Comparison of ENCODE assay signal across 8 cellular contexts in the genomic region with DNA sequence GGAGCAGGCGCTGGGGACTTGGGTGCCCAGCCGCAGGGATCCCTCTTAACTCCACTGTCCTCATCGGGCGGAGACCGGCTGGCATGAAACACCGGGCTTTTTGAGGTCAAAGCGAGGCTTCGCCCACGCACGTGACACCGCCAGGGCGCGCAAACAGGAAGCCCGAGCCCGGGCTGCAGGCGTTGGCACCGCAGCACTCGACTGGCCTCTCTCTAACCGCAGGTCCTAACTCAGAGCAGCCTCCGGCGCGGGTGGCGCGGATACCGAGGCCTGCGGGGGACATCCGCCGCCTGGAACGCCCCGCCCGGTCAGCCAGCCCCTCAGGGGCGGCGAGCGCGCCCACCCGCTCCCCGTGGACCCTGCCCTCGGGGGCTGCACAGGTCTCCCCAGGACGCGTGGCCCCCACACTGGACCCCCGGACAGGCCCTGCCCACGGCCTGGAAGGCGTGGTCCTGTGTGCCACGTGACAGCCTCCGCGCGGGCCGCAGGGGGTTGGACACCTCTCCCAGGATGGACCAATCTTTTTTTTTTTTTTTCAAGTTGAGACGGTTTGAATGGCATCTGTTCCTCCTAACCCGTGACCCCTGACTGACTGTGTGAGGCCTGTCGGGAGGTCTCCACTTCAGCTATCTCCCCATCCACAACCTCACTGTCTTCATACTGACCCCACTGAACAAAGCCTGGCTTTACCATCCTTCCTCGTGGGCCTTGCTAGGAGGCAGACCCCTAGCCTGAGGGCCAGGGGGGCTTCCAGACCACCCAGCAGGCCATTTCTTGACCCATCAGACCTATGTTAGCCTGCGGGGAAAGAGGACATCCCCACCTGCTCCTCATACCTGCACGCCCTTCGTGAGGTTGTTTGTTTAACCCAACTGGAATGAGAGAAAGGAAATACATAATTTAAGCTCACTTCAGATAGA. TPM values are rescaled to one million over a fixed set of nuclear protein-coding genes. Genes with fewer than 3 reads are reported as not detected.
DNase-seq lines count a peak whose midpoint lies in the region; ATAC-seq and TF ChIP-seq lines count a peak whose summit lies in the region.

No MANE protein-coding gene starts in this region.

- no peak overlapping the region for H2AK5ac ChIP-seq in H9 (ENCODE audit: insufficient read length, low read length)

- H4K91ac ChIP-seq in H9 (ENCODE audit: insufficient read length, low read depth, low read length), result no peak overlapping the region

- no peak overlapping the region for H3K4ac ChIP-seq in H9 (ENCODE audit: low read depth, low read length)

- CTCF ChIA-PET in activated CD8-positive, alpha-beta memory T cell treated with anti-CD3 and anti-CD28 coated beads, Interleukin-2, amount 10 ng/mL, durations not matched to agents 7 days and 5 days (lab: Charles Lee), result interaction anchor here (1.5 kb wide), 1 partner anchor 37 kb away, joined by 5 read pairs; no protein-coding TSS in a partner anchor

- no peak overlapping the region for H3K18ac ChIP-seq in H9 (ENCODE audit: insufficient read length, low read depth, low read length)

- peak; percentile 47 for ATAC-seq in activated CD8-positive, alpha-beta memory T cell treated with anti-CD3 and anti-CD28 coated beads, Interleukin-2, amount 10 ng/mL, durations not matched to agents 7 days and 5 days
- no peak for ATAC-seq in sciatic nerve
- ATAC-seq in HG03342 (IDR thresholded peaks at IDR 0.05; ENCODE audit: unreplicated experiment), result no peak
- no peak for ATAC-seq in GM21737 (IDR thresholded peaks at IDR 0.05; ENCODE audit: unreplicated experiment)

- H3K4me3 Mint-ChIP-seq in H9 (no peak overlapping the region), progenitor cell of endocrine pancreas (ENCODE audit: low read depth) (no peak overlapping the region)
- H3K4me3 Mint-ChIP-seq in activated CD8-positive, alpha-beta memory T cell treated with anti-CD3 and anti-CD28 coated beads, Interleukin-2, amount 10 ng/mL, durations not matched to agents 7 days and 5 days, result no peak overlapping the region

- H3K9me3 ChIP-seq in H9 (ENCODE audit: control insufficient read depth, low read depth, low read length), result no peaks in the 10 kb centered on the region

- no CpG with 5 or more reads among the region's 55 CpGs for WGBS in H9 (ENCODE audit: extremely low coverage, insufficient read length, low lambda C conversion rate)

- H2BK5ac ChIP-seq in H9 (ENCODE audit: insufficient read length, low read length), result no peak overlapping the region

- no peak overlapping the region for H3K23ac ChIP-seq in H9 (ENCODE audit: insufficient read length, low read depth, low read length)

- H2BK12ac ChIP-seq in H9 (ENCODE audit: insufficient read length, low read depth, low read length), result no peak overlapping the region

- no peak overlapping the region for H3K4me2 ChIP-seq in H9 (ENCODE audit: insufficient read depth, insufficient read length, low read length)

- no peaks in the 10 kb centered on the region for H3K79me1 ChIP-seq in H9 (ENCODE audit: insufficient read depth, low read depth, low read length, poor library complexity, severe bottlenecking)

- H3K27me3 Mint-ChIP-seq in H9 (ENCODE audit: low read depth), result peaks cover 2% of the 10 kb centered on the region
- peaks cover 16% of the 10 kb centered on the region for H3K27me3 Mint-ChIP-seq in activated CD8-positive, alpha-beta memory T cell treated with anti-CD3 and anti-CD28 coated beads, Interleukin-2, amount 10 ng/mL, durations not matched to agents 7 days and 5 days
- peaks cover 12% of the 10 kb centered on the region for H3K27me3 Mint-ChIP-seq in progenitor cell of endocrine pancreas

- no peaks in the 10 kb centered on the region for H4K20me1 ChIP-seq in H9 (ENCODE audit: control insufficient read depth, insufficient read depth, insufficient read length)

- H3K4me1 ChIP-seq in H9 (ENCODE audit: insufficient read depth, low read length), result no peaks in the 10 kb centered on the region

- no peaks in the 10 kb centered on the region for H3K9me3 Mint-ChIP-seq in H9
- no peaks in the 10 kb centered on the region for H3K9me3 Mint-ChIP-seq in activated CD8-positive, alpha-beta memory T cell treated with anti-CD3 and anti-CD28 coated beads, Interleukin-2, amount 10 ng/mL, durations not matched to agents 7 days and 5 days (ENCODE audit: low read depth)
- H3K9me3 Mint-ChIP-seq in progenitor cell of endocrine pancreas (ENCODE audit: low read depth), result no peaks in the 10 kb centered on the region

- no peaks in the 10 kb centered on the region for H3K79me2 ChIP-seq in H9 (ENCODE audit: insufficient read depth, low read length)

- H3T11ph ChIP-seq in H9 (ENCODE audit: low read length), result no peak overlapping the region

- no peak overlapping the region for H3K27ac ChIP-seq in H9 (ENCODE audit: insufficient read length, low read depth, low read length)

- H2BK20ac ChIP-seq in H9 (ENCODE audit: low read depth, low read length, poor library complexity, severe bottlenecking), result no peak overlapping the region

- no peak overlapping the region for H4K5ac ChIP-seq in H9 (ENCODE audit: insufficient read length, low read depth, low read length)

- H3K27me3 ChIP-seq in H9 (ENCODE audit: insufficient read depth, low read length), result no peaks in the 10 kb centered on the region

- H3K9ac ChIP-seq in H9 (ENCODE audit: extremely low read depth, insufficient read length, low read length), result no peak overlapping the region

- H3K27ac Mint-ChIP-seq in H9, result no peak overlapping the region
- no peak overlapping the region for H3K27ac Mint-ChIP-seq in activated CD8-positive, alpha-beta memory T cell treated with anti-CD3 and anti-CD28 coated beads, Interleukin-2, amount 10 ng/mL, durations not matched to agents 7 days and 5 days
- no peak overlapping the region for H3K27ac Mint-ChIP-seq in progenitor cell of endocrine pancreas

- no peaks in the 10 kb centered on the region for H3K23me2 ChIP-seq in H9 (ENCODE audit: insufficient read length, low read depth, low read length, poor library complexity, severe bottlenecking)

- H2BK15ac ChIP-seq in H9 (ENCODE audit: low read depth, low read length), result no peak overlapping the region

- intact Hi-C loops in sciatic nerve (cut with DNase I), result no loop called here

- no peak overlapping the region for H3K56ac ChIP-seq in H9 (ENCODE audit: insufficient read length, low read depth, low read length)

- H3K14ac ChIP-seq in H9 (ENCODE audit: insufficient read depth, low read length), result no peak overlapping the region

- H2BK120ac ChIP-seq in H9 (ENCODE audit: low read depth, low read length, poor library complexity, severe bottlenecking), result no peak overlapping the region

- H3K4me1 Mint-ChIP-seq in H9 (peaks cover 0 to 8% of the 10 kb centered on the region in 2 experiments; a peak in 3 of 4 replicates), progenitor cell of endocrine pancreas (ENCODE audit: low read depth) (no peaks in the 10 kb centered on the region)
- H3K4me1 Mint-ChIP-seq in activated CD8-positive, alpha-beta memory T cell treated with anti-CD3 and anti-CD28 coated beads, Interleukin-2, amount 10 ng/mL, durations not matched to agents 7 days and 5 days, result peaks cover 9% of the 10 kb centered on the region

- H4K8ac ChIP-seq in H9 (replicated peaks; ENCODE audit: insufficient read length, low read depth, low read length), result no peak overlapping the region

- DNase-seq in H9 (peak; percentile 28), fibroblast of gingiva (ENCODE audit: low read depth) (peak; percentile 52), sciatic nerve (ENCODE audit: low spot score) (peak; percentile 81), NCI-H2081 (lab: John Stamatoyannopoulos, UW) (no peak), progenitor cell of endocrine pancreas (ENCODE audit: low spot score, unreplicated experiment) (no peak)
- DNase-seq in activated CD8-positive, alpha-beta memory T cell treated with anti-CD3 and anti-CD28 coated beads, Interleukin-2, amount 10 ng/mL, durations not matched to agents 7 days and 5 days, result peak; percentile 46

- no peak overlapping the region for H2AFZ ChIP-seq in H9 (ENCODE audit: low read length)

- TF ChIP-seq CTCF in H9 (conservative IDR thresholded peaks at IDR 0.05) (no peak), progenitor cell of endocrine pancreas (IDR thresholded peaks at IDR 0.05; ENCODE audit: unreplicated experiment) (no peak)

- H3K36me3 Mint-ChIP-seq in H9 (ENCODE audit: insufficient read depth in 1 of 3, low read depth in 3 of 3) (no peaks in the 10 kb centered on the region), progenitor cell of endocrine pancreas (ENCODE audit: insufficient read depth) (no peaks in the 10 kb centered on the region)
- H3K36me3 Mint-ChIP-seq in activated CD8-positive, alpha-beta memory T cell treated with anti-CD3 and anti-CD28 coated beads, Interleukin-2, amount 10 ng/mL, durations not matched to agents 7 days and 5 days, result no peaks in the 10 kb centered on the region

RNA-seq across cellular contexts. Expression of a gene that starts 8.4 kb away (rescaled TPM):
- total RNA-seq in H9 (2021) (not detected in 2 replicates), sciatic nerve (not detected), progenitor cell of endocrine pancreas (not detected in 2 replicates)
- not detected for total RNA-seq in activated CD8-positive, alpha-beta memory T cell treated with anti-CD3 and anti-CD28 coated beads, Interleukin-2, amount 10 ng/mL, durations not matched to agents 7 days and 5 days

RNA-seq across cellular contexts. Expression of a gene that starts 23.3 kb away (rescaled TPM):
- total RNA-seq in H9 (2021) (0.31 and 0.39 TPM in 2 replicates), sciatic nerve (0.76 TPM), progenitor cell of endocrine pancreas (0.75 and 1.0 TPM in 2 replicates)
- under 1 TPM in 1 of 2 experiments, not detected in 1; 0.14 TPM for total RNA-seq in activated CD8-positive, alpha-beta memory T cell treated with anti-CD3 and anti-CD28 coated beads, Interleukin-2, amount 10 ng/mL, durations not matched to agents 7 days and 5 days

Comparison
In these comparisons a context has a peak if more than half of its experiments do, and no peak if none do; other contexts are left out.
1. DNase-seq: peak in H9 (single experiment), activated CD8-positive, alpha-beta memory T cell treated with anti-CD3 and anti-CD28 coated beads, Interleukin-2, amount 10 ng/mL, durations not matched to agents 7 days and 5 days (single experiment), fibroblast of gingiva (single experiment) and sciatic nerve (single experiment); none in NCI-H2081 (0 of 2) and progenitor cell of endocrine pancreas (single experiment).